ENCODE assay signal across 9 cellular contexts in the genomic region with DNA sequence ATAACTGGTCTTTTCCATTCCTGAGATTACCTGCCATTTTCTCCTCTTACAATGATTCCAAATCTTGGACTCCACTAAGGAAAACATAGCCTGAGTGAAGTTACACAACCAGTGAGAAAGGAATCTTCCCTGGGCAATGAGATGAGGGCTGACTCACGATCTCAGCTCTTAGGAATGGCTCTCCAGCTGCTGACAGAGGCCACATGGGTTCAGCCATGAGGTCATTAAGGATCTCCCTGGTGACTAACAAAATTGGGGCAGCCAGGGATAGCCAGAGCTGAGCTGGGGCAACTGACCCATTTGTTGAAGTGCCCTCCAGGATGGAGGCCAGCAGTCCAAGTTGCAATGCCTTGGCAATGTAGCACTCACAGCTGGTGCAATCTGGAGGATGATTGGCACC.
DNase-seq lines count a peak whose midpoint lies in the region; ATAC-seq, FAIRE-seq and TF ChIP-seq lines count a peak whose summit lies in the region.
"Had no signal": no experiment of that assay in that cellular context is flagged by ENCODE, and none has a peak within 500 bp of the region (broad histone marks: within the 10 kb centered on the region; RNA-seq: fewer than 3 reads in every experiment).

No MANE protein-coding gene starts in this region.

- TF ChIP-seq POLR2A in A549 (IDR thresholded peaks at IDR 0.05; ENCODE audit: low read length) (no peak), IMR-90 (IDR thresholded peaks at IDR 0.05; ENCODE audit: low read depth, low read length) (peak; percentile 39; the same call in 1 of the 2 replicates)

- H3K23ac ChIP-seq in IMR-90 (ENCODE audit: low read depth, low read length), result no peak overlapping the region

- peaks cover 17% of the 10 kb centered on the region for H3K9me1 ChIP-seq in IMR-90 (ENCODE audit: insufficient read depth, low read length)

- peak overlapping the region; percentile 63; the same call in 1 of the 2 replicates for H3K18ac ChIP-seq in IMR-90 (ENCODE audit: low read depth, low read length)

- 0 out of 2 replicates have a peak, but pooled peaks cover 4% of the 10 kb centered on the region for H4K20me1 ChIP-seq in IMR-90 (ENCODE audit: insufficient read depth, low read length)
- H4K20me1 ChIP-seq: BLaER1 treated with 17β-estradiol and CSF1 and Interleukin-3, amounts not matched to agents 10 nM and 100 nM had no signal

- peak in 1 of 2 experiments; percentile 28 for TF ChIP-seq RAD21 in A549 (conservative IDR thresholded peaks at IDR 0.05 in 1 of 2, IDR thresholded peaks at IDR 0.05 in 1 of 2)
- peak; percentile 26; the same call in 1 of the 2 replicates for TF ChIP-seq RAD21 in IMR-90 (IDR thresholded peaks at IDR 0.05; ENCODE audit: low read length)

- H3K27me3 ChIP-seq in IMR-90 (ENCODE audit: control insufficient read depth, insufficient read depth, low read length) (no peaks in the 10 kb centered on the region), lung (ENCODE audit: control insufficient read depth, insufficient read depth) (no peaks in the 10 kb centered on the region)
- H3K27me3 ChIP-seq: BLaER1 treated with 17β-estradiol and CSF1 and Interleukin-3, amounts not matched to agents 10 nM and 100 nM had no signal

- ATAC-seq in A549, result peak; percentile 90 to 96
- peak; percentile 90 for ATAC-seq in IMR-90 (ENCODE audit: low read depth)
- peak; percentile 88 for ATAC-seq in lung (ENCODE audit: insufficient read depth, low FRiP score)
- no peak for ATAC-seq in HG03442 (IDR thresholded peaks at IDR 0.05; ENCODE audit: unreplicated experiment)
- no peak for ATAC-seq in GM21717 (IDR thresholded peaks at IDR 0.05; ENCODE audit: unreplicated experiment)

- peak; percentile 83 to 90 for DNase-seq in A549 (ENCODE audit: low read depth in 1 of 2, low spot score in 1 of 2)
- DNase-seq in IMR-90, result peak; percentile 99
- DNase-seq in dermis blood vessel endothelial cell, result peak; percentile 48
- DNase-seq in lung (ENCODE audit: low spot score), result peak; percentile 77
- DNase-seq in KBM-7, result no peak
- DNase-seq in activated CD4-positive, alpha-beta T cell treated with anti-CD3 and anti-CD28 coated beads, Interleukin-2, amount 50 U/mL, for 4 hours, result no peak

- H3K4ac ChIP-seq in IMR-90 (ENCODE audit: low read depth, low read length), result peak overlapping the region; percentile 60; the same call in 1 of the 2 replicates

- no peak overlapping the region for H3K56ac ChIP-seq in IMR-90 (ENCODE audit: extremely low read depth, insufficient read depth, low read length)

- no peak overlapping the region for H2AFZ ChIP-seq in IMR-90 (replicated peaks; ENCODE audit: low read length, poor library complexity)

- peak overlapping the region; percentile 44; the same call in 1 of the 2 replicates for H3K14ac ChIP-seq in IMR-90 (replicated peaks; ENCODE audit: low read depth, low read length)

- in situ Hi-C loops in IMR-90 (cut with MboI; ENCODE audit: low sequenced_read_pairs) (no loop called here), KBM-7 (cut with MboI; ENCODE audit: low pct_unique_long_range_greater_than_20kb, low sequenced_read_pairs) (no loop called here)

- H3K4me2 ChIP-seq in A549 (peak overlapping the region; percentile 67), IMR-90 (ENCODE audit: low read depth, low read length) (peak overlapping the region; percentile 37; the same call in 1 of the 2 replicates)

- intact Hi-C loops in IMR-90 (cut with micrococcal nuclease), result loop anchor here (5.0 kb wide), 1 partner anchor 142 kb away; no protein-coding TSS in a partner anchor

- dilution Hi-C loops in IMR-90 (cut with HindIII; ENCODE audit: low sequenced_read_pairs, unreplicated experiment), result no loop called here

- WGBS in A549 (ENCODE audit: missing lambda C conversion rate), result 0% methylated on average over 1 of the region's 1 CpG
- WGBS in IMR-90 (ENCODE audit: extremely low coverage in 2 of 2, insufficient read length in 1 of 2), 2 experiments, result 0% methylated on average over 1 of the region's 1 CpG; no CpG with 5 or more reads in 1 of the 2 experiments
- WGBS in lung, 2 donors, result 47 to 67% methylated on average over 1 of the region's 1 CpG

- H3K79me1 ChIP-seq in IMR-90 (ENCODE audit: low read depth in 1 of 2, low read length in 2 of 2), result no peaks in the 10 kb centered on the region

- CTCF ChIA-PET in A549 (lab: Yijun Ruan, JAX), result interaction anchor here (0.6 kb wide), 1 partner anchor 205 kb away, joined by 3 read pairs; no protein-coding TSS in a partner anchor
- CTCF ChIA-PET in IMR-90 (lab: Yijun Ruan, JAX), result no interaction called here

- no peak overlapping the region for H2AK9ac ChIP-seq in IMR-90 (replicated peaks; ENCODE audit: low read depth, low read length, poor library complexity)

- H3K9ac ChIP-seq in IMR-90 (ENCODE audit: low read depth, low read length), result no peak overlapping the region
- H3K9ac ChIP-seq: BLaER1 treated with 17β-estradiol and CSF1 and Interleukin-3, amounts not matched to agents 10 nM and 100 nM had no signal

- FAIRE-seq in A549 (lab: Jason Lieb, UNC), result no peak

- no TSS peak for BruUV-seq in IMR-90 (replicated peaks; lab: Mats Ljungman, UMichigan)

- peak overlapping the region; percentile 73 for H2BK5ac ChIP-seq in IMR-90 (ENCODE audit: low read depth, low read length, poor library complexity, severe bottlenecking)

- H2BK120ac ChIP-seq in IMR-90 (ENCODE audit: low read depth, low read length), result peak overlapping the region; percentile 71; the same call in 1 of the 2 replicates

- peak overlapping the region; percentile 86 for H2BK20ac ChIP-seq in IMR-90 (ENCODE audit: low read depth, low read length)

- no peak overlapping the region for H4K5ac ChIP-seq in IMR-90 (ENCODE audit: low read depth, low read length)

- TF ChIP-seq EP300 in A549 (IDR thresholded peaks at IDR 0.05), result peak in 1 of 2 experiments; percentile 38; a peak in 2 of 5 replicates

- H2AK5ac ChIP-seq in IMR-90 (ENCODE audit: low read depth, low read length), result peak overlapping the region; percentile 82; the same call in 1 of the 2 replicates

- H3K36me3 ChIP-seq in IMR-90 (ENCODE audit: control insufficient read depth, insufficient read depth, low read length) (no peaks in the 10 kb centered on the region), lung (ENCODE audit: control insufficient read depth in 2 of 2, insufficient read depth in 2 of 2, low read length in 2 of 2) (no peaks in the 10 kb centered on the region)
- H3K36me3 ChIP-seq: BLaER1 treated with 17β-estradiol and CSF1 and Interleukin-3, amounts not matched to agents 10 nM and 100 nM had no signal

- H4K91ac ChIP-seq in IMR-90 (ENCODE audit: insufficient read depth, low read depth, low read length), result 0 out of 2 replicates have a peak overlapping the region, but pooled peaks have one; percentile 40

- POLR2A ChIA-PET in A549 (lab: Yijun Ruan, JAX) (no interaction called here), IMR-90 (lab: Charles Lee; ENCODE audit: unreplicated experiment) (interaction anchor here (0.9 kb wide), 1 partner anchor 139 kb away, joined by 3 read pairs; no protein-coding TSS in a partner anchor)

- H3K27ac ChIP-seq in A549 (peak overlapping the region; percentile 74 to 86), IMR-90 (ENCODE audit: insufficient read depth, low read length) (peak overlapping the region; percentile 15; the same call in 1 of the 2 replicates), lung (ENCODE audit: low read depth in 1 of 2, low read length in 1 of 2) (no peak overlapping the region)
- H3K27ac ChIP-seq: BLaER1 treated with 17β-estradiol and CSF1 and Interleukin-3, amounts not matched to agents 10 nM and 100 nM had no signal

- TF ChIP-seq CTCF in A549 (IDR thresholded peaks at IDR 0.05) (no peak), IMR-90 (conservative IDR thresholded peaks at IDR 0.05; ENCODE audit: low read depth, low read length) (no peak), lung (IDR thresholded peaks at IDR 0.05; ENCODE audit: control extremely low read depth, extremely low read depth) (no peak)

- no peak overlapping the region for H3K4me3 ChIP-seq in A549
- no peak overlapping the region for H3K4me3 ChIP-seq in IMR-90 (ENCODE audit: insufficient read depth, low read depth, low read length)
- H3K4me3 ChIP-seq in lung, result no peak overlapping the region
- H3K4me3 ChIP-seq: BLaER1 treated with 17β-estradiol and CSF1 and Interleukin-3, amounts not matched to agents 10 nM and 100 nM had no signal

- H3K4me1 ChIP-seq in A549, result peaks cover 49% of the 10 kb centered on the region
- peaks cover 19% of the 10 kb centered on the region for H3K4me1 ChIP-seq in IMR-90 (ENCODE audit: control insufficient read depth, insufficient read depth, low read length)
- peaks cover 0 to 2% of the 10 kb centered on the region in 2 donors for H3K4me1 ChIP-seq in lung (ENCODE audit: control insufficient read depth in 2 of 2, insufficient read depth in 2 of 2, low read length in 2 of 2)

- H2BK15ac ChIP-seq in IMR-90 (ENCODE audit: low read depth, low read length), result peak overlapping the region; percentile 71; the same call in 1 of the 3 replicates

- peaks cover 14% of the 10 kb centered on the region for H3K9me3 ChIP-seq in A549
- no peaks in the 10 kb centered on the region for H3K9me3 ChIP-seq in IMR-90 (ENCODE audit: control insufficient read depth, insufficient read depth, low read length)
- peaks cover 2 to 4% of the 10 kb centered on the region in 2 donors for H3K9me3 ChIP-seq in lung (ENCODE audit: control insufficient read depth in 2 of 2, insufficient read depth in 1 of 2, low read length in 1 of 2)

- H4K8ac ChIP-seq in IMR-90 (ENCODE audit: low read depth in 2 of 2, low read length in 2 of 2), result peak overlapping the region in 1 of 2 experiments; percentile 63; a peak in 1 of 4 replicates

TF ChIP-seq in A549, 52 proteins besides CTCF, POLR2A, EP300 and RAD21 (continues in another document):
- TF ChIP-seq HOXA7 (CRISPR knock-in tag; IDR thresholded peaks at IDR 0.05) (no peak), JUN (IDR thresholded peaks at IDR 0.05) (peak; percentile 37 to 52; a peak in 1 of 5 replicates), FOXS1 (CRISPR knock-in tag; IDR thresholded peaks at IDR 0.05) (no peak), SREBF2 (IDR thresholded peaks at IDR 0.05) (no peak), GATA3 (IDR thresholded peaks at IDR 0.05; ENCODE audit: borderline replicate concordance) (peak; percentile 55; the same call in 1 of the 2 replicates), NPAS2 (CRISPR knock-in tag; IDR thresholded peaks at IDR 0.05; ENCODE audit: borderline replicate concordance) (no peak)

TF ChIP-seq in IMR-90, 13 proteins besides CTCF, POLR2A, EP300 and RAD21 (continues in another document):
- TF ChIP-seq MXI1 (IDR thresholded peaks at IDR 0.05; ENCODE audit: borderline replicate concordance, low read depth, low read length), result peak; percentile 72; the same call in 1 of the 2 replicates
- no peak for TF ChIP-seq RFX5 (IDR thresholded peaks at IDR 0.05; ENCODE audit: low read depth, low read length)
- peak; percentile 92 for TF ChIP-seq FOS (IDR thresholded peaks at IDR 0.05; ENCODE audit: low read depth, low read length)
- TF ChIP-seq CHD1 (IDR thresholded peaks at IDR 0.05; ENCODE audit: low read depth, low read length), result no peak
- 0 out of 2 replicates have a peak, but pooled peaks have one; percentile 32 for TF ChIP-seq BHLHE40 (IDR thresholded peaks at IDR 0.05; ENCODE audit: low read depth, low read length)
- peak; percentile 63; the same call in 1 of the 2 replicates for TF ChIP-seq MAZ (IDR thresholded peaks at IDR 0.05; ENCODE audit: borderline replicate concordance, low read depth, low read length)

Comparison
In these comparisons a context has a peak if more than half of its experiments do, and no peak if none do; other contexts are left out.
1. ATAC-seq: peak in A549 (2 of 2), IMR-90 (single experiment) and lung (single experiment); none in HG03442 (single experiment) and GM21717 (single experiment).
2. DNase-seq: peak in A549 (2 of 2), IMR-90 (single experiment), dermis blood vessel endothelial cell (single experiment) and lung (single experiment); none in KBM-7 (single experiment) and activated CD4-positive, alpha-beta T cell treated with anti-CD3 and anti-CD28 coated beads, Interleukin-2, amount 50 U/mL, for 4 hours (0 of 2).
3. H3K27ac ChIP-seq: peak in A549 (2 of 2) and IMR-90 (single experiment); none in lung (0 of 2).